ENCODE assay signal across 8 cellular contexts in the genomic region with DNA sequence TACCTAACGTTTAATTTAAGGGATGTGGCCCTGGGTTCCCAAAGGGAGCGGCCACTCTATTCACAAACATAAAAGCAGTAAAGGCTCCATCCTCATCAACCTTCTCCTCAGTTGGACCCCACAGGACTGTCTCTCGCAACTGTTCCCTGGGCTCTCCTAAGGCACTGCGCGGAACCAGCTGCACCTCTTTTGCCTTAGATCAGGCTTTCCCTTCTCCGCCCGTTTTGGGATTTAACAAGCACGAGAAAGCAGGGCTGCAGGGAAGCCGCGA. TPM values are rescaled to one million over a fixed set of nuclear protein-coding genes. Genes with fewer than 3 reads are reported as not detected.
A peak's percentile ranks its signal among the peaks of the same experiment; 100 is the strongest.
DNase-seq lines count a peak whose midpoint lies in the region; ATAC-seq and TF ChIP-seq lines count a peak whose summit lies in the region.

No MANE protein-coding gene starts in this region.

- TF ChIP-seq CTCF in AG10803 (conservative IDR thresholded peaks at IDR 0.05; ENCODE audit: low read length) (no peak), thoracic aorta (IDR thresholded peaks at IDR 0.05) (no peak)

- DNase-seq in AG10803 (ENCODE audit: low read depth) = no peak
- peak; percentile 34 for DNase-seq in iris pigment epithelial cell (ENCODE audit: low read depth)
- no peak for DNase-seq in thoracic aorta (ENCODE audit: low spot score)
- DNase-seq in central memory CD4-positive, alpha-beta T cell = no peak
- DNase-seq in hippocampal formation (lab: John Stamatoyannopoulos, UW) = no peak

- WGBS in adipose tissue, 3 donors = 3 to 5% (median 4%) methylated on average over 10 of the region's 10 CpGs

- peaks cover 18 to 22% of the 10 kb centered on the region in 2 donors for H3K4me1 ChIP-seq in thoracic aorta (ENCODE audit: control insufficient read depth in 1 of 2, low read depth in 2 of 2)

- H3K27ac ChIP-seq in adipose tissue (ENCODE audit: low read depth, low read length) (peak overlapping the region; percentile 64), thoracic aorta (peak overlapping the region; percentile 74 to 86)

- H3K36me3 ChIP-seq in thoracic aorta = no peaks in the 10 kb centered on the region

- ATAC-seq in HG02970 (IDR thresholded peaks at IDR 0.05; ENCODE audit: low FRiP score, unreplicated experiment) (peak; percentile 8), thoracic aorta (ENCODE audit: insufficient number of reproducible peaks, low FRiP score, low read depth) (no peak), GM19035 (IDR thresholded peaks at IDR 0.05; ENCODE audit: unreplicated experiment) (no peak)

- H3K4me3 ChIP-seq in AG10803 (ENCODE audit: low read length) (peak overlapping the region; percentile 98), thoracic aorta (peak overlapping the region; percentile 99)

- H3K27me3 ChIP-seq in thoracic aorta (replicated peaks; ENCODE audit: insufficient read depth) = no peaks in the 10 kb centered on the region

- no peaks in the 10 kb centered on the region for H3K9me3 ChIP-seq in thoracic aorta

RNA-seq across cellular contexts. Expression of gene GTPBP4, which starts 0.7 kb away (rescaled TPM):
- polyA plus RNA-seq in adipose tissue = 10 to 100 TPM; 17.3 to 52.3 (median 23.1) TPM
- 100 to 1,000 TPM in 1 of 2 donors, 10 to 100 TPM in 1; 31.7 to 105 TPM for total RNA-seq in thoracic aorta

RNA-seq across cellular contexts. Expression of gene IDI2, which starts 38.1 kb away (rescaled TPM):
- under 1 TPM in 1 of 3 donors, not detected in 2; 0.07 TPM for polyA plus RNA-seq in adipose tissue
- not detected for total RNA-seq in thoracic aorta

RNA-seq across cellular contexts. Expression of gene LARP4B, which starts 56.1 kb away (rescaled TPM):
- 10 to 100 TPM in 1 of 3 donors, 1 to 10 TPM in 2; 7.5 to 15.4 (median 8.8) TPM for polyA plus RNA-seq in adipose tissue
- total RNA-seq in thoracic aorta = 10 to 100 TPM; 42.2 to 70.6 TPM
